Comparison of ENCODE assay signal across 20 cellular contexts in the genomic region with DNA sequence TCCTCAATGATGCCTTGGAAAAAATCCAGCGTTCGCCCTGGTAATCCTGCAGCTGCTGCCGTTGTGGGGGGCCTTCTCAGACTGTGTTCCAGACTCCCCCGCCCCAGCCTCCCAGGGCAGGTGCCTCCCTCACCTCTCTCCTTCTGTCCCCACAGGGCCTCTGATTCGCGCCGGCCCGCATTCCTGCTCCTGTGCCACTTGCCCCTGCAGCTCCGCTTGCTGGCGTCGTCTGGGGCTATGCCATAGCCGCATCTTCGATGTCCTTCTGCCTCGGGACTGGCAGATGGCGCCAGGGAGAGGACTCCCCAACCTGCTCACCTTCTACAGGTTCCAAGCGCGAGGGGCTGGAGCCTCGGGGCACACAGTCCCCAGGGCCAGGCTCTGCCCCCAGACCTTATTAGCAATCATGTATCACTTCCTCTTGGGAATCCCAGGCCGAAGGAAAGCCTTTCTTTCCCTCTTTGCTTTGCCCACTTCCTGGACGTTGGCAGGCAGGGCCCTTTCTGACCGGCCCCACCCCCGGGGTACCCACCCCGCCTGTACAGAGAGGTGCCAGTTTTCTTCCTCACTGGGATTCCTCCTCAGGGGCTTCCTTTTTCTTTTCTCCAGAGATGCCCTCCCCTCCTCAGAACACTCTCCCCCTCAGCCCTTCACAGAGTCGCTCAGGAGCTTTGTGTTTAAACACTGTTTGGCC. TPM values are rescaled to one million over a fixed set of nuclear protein-coding genes. Genes with fewer than 3 reads are reported as not detected.
DNase-seq lines count a peak whose midpoint lies in the region; ATAC-seq and TF ChIP-seq lines count a peak whose summit lies in the region.
"Had no signal": no experiment of that assay in that cellular context is flagged by ENCODE, and none has a peak within 500 bp of the region (broad histone marks: within the 10 kb centered on the region; RNA-seq: fewer than 3 reads in every experiment).

No MANE protein-coding gene starts in this region.

- H3K79me2 ChIP-seq in osteoblast (ENCODE audit: insufficient read depth, low read length) = no peaks in the 10 kb centered on the region
- H3K79me2 ChIP-seq: parathyroid adenoma had no signal

- no peak overlapping the region for H3K4me2 ChIP-seq in osteoblast (ENCODE audit: insufficient read depth, low read length)

- H3K4me1 Mint-ChIP-seq in endodermal cell = no peaks in the 10 kb centered on the region
- H3K4me1 Mint-ChIP-seq: activated B cell treated with CpG ODN at 0.5 μM for 24 hours had no signal

- H2AFZ ChIP-seq in osteoblast (ENCODE audit: low read length) = peak overlapping the region; percentile 10
- H2AFZ ChIP-seq: parathyroid adenoma had no signal

- DNase-seq in DMS79 treated with DMSO at 0.1 percent for 48 hours (lab: John Stamatoyannopoulos, UW) (peak; percentile 29), DMS79 (lab: John Stamatoyannopoulos, UW) (no peak), NCI-H510A (lab: John Stamatoyannopoulos, UW) (peak; percentile 39), endodermal cell (peak; percentile 88), osteoblast (ENCODE audit: insufficient read length, low spot score, missing footprints) (no peak), NOMO-1 treated with dmso at 0.1 percent for 144 hours (lab: John Stamatoyannopoulos, UW; ENCODE audit: unreplicated experiment) (no peak)
- DNase-seq: activated B cell treated with CpG ODN at 0.5 μM for 24 hours; activated CD8-positive, alpha-beta memory T cell treated with anti-CD3 and anti-CD28 coated beads, Interleukin-2, amount 50 U/mL, for 4 hours; CD8-positive, alpha-beta memory T cell; central memory CD4-positive, alpha-beta T cell; hypothalamus; IMR-90; NCI-H1092 treated with DMSO at 0.1 percent for 48 hours; stimulated activated CD4-positive, alpha-beta T cell treated with anti-CD3 and anti-CD28 coated beads, Interleukin-12 subunit alpha, Interleukin-12 subunit beta, amount 100 ng/mL, for 4 hours had no signal

- H3K9me3 Mint-ChIP-seq in endodermal cell = peaks cover 11% of the 10 kb centered on the region

- H3K27me3 ChIP-seq in endodermal cell (ENCODE audit: control insufficient read depth, insufficient read depth, low read length, poor library complexity, severe bottlenecking) = peaks cover 25% of the 10 kb centered on the region
- peaks cover 21% of the 10 kb centered on the region for H3K27me3 ChIP-seq in osteoblast (ENCODE audit: insufficient read depth, low read length)

- no peak overlapping the region for H3K4me3 Mint-ChIP-seq in endodermal cell
- H3K4me3 Mint-ChIP-seq: activated B cell treated with CpG ODN at 0.5 μM for 24 hours; CD8-positive, alpha-beta memory T cell had no signal

- peaks cover 54% of the 10 kb centered on the region for H3K27me3 Mint-ChIP-seq in endodermal cell (ENCODE audit: insufficient read depth)

- H3K27ac Mint-ChIP-seq in endodermal cell = no peak overlapping the region
- H3K27ac Mint-ChIP-seq: activated B cell treated with CpG ODN at 0.5 μM for 24 hours; activated naive CD4-positive, alpha-beta T cell treated with anti-CD3 and anti-CD28 coated beads, Interleukin-2, amount 50 U/mL, for 72 hours; CD8-positive, alpha-beta memory T cell had no signal

- ATAC-seq in HG02623 (IDR thresholded peaks at IDR 0.05; ENCODE audit: unreplicated experiment) = no peak
- ATAC-seq in GM21423 (IDR thresholded peaks at IDR 0.05; ENCODE audit: unreplicated experiment) = no peak
- ATAC-seq: activated naive CD4-positive, alpha-beta T cell treated with anti-CD3 and anti-CD28 coated beads, Interleukin-2, amount 50 U/mL, for 72 hours; esophagus mucosa had no signal

- H3K36me3 Mint-ChIP-seq in endodermal cell (ENCODE audit: low read depth) = peaks cover under 1% of the 10 kb centered on the region

- peaks cover 4% of the 10 kb centered on the region for H3K9me3 ChIP-seq in endodermal cell (ENCODE audit: control insufficient read depth, low read length)
- no peaks in the 10 kb centered on the region for H3K9me3 ChIP-seq in osteoblast (ENCODE audit: low read depth, low read length)
- H3K9me3 ChIP-seq: thoracic aorta had no signal

- no peaks in the 10 kb centered on the region for H4K20me1 ChIP-seq in osteoblast (ENCODE audit: insufficient read depth, low read length)

- H3K27ac ChIP-seq in endodermal cell (ENCODE audit: low read depth, low read length) (no peak overlapping the region), osteoblast (ENCODE audit: low read depth, low read length) (no peak overlapping the region)
- H3K27ac ChIP-seq: parathyroid adenoma, thoracic aorta had no signal

- TF ChIP-seq CTCF in endodermal cell (conservative IDR thresholded peaks at IDR 0.05) = peak; percentile 66
- TF ChIP-seq CTCF in osteoblast (IDR thresholded peaks at IDR 0.05; ENCODE audit: extremely low read depth, low read depth, low read length) = no peak

- no peaks in the 10 kb centered on the region for H3K36me3 ChIP-seq in endodermal cell (ENCODE audit: control insufficient read depth, insufficient read depth, low read length)
- no peaks in the 10 kb centered on the region for H3K36me3 ChIP-seq in osteoblast (ENCODE audit: insufficient read depth, low read length)
- H3K36me3 ChIP-seq: thoracic aorta had no signal

- H3K9ac ChIP-seq in endodermal cell (ENCODE audit: extremely low read depth, low read length, poor library complexity, severe bottlenecking) = no peak overlapping the region
- H3K9ac ChIP-seq: parathyroid adenoma had no signal

- no peaks in the 10 kb centered on the region for H3K4me1 ChIP-seq in endodermal cell (ENCODE audit: control insufficient read depth, insufficient read depth, low read length)
- peaks cover 13% of the 10 kb centered on the region for H3K4me1 ChIP-seq in osteoblast (ENCODE audit: insufficient read depth, low read length)
- H3K4me1 ChIP-seq: parathyroid adenoma had no signal

- WGBS in endodermal cell (ENCODE audit: insufficient coverage in 1 of 2, insufficient read length in 1 of 2), 2 experiments = 68 to 85% methylated on average over 9 to 24 of the region's 24 CpGs

- H3K4me3 ChIP-seq in endodermal cell (ENCODE audit: low read length) (no peak overlapping the region), osteoblast (ENCODE audit: insufficient read depth, low read length) (no peak overlapping the region)
- H3K4me3 ChIP-seq: thoracic aorta had no signal

RNA-seq across cellular contexts. Expression of a gene that starts 4.4 kb away (rescaled TPM):
- total RNA-seq in endodermal cell (not detected), osteoblast (not detected in 2 replicates)
- not detected for polyA plus RNA-seq in endodermal cell (2013, experiment 1 of 2)
- polyA plus RNA-seq in endodermal cell (2013, experiment 2 of 2) = not detected
- total RNA-seq: activated B cell treated with CpG ODN at 0.5 μM for 24 hours, esophagus mucosa, IMR-90, thoracic aorta had no signal
- polyA plus RNA-seq: CD8-positive, alpha-beta memory T cell; IMR-90 had no signal

RNA-seq across cellular contexts. Expression of a gene that starts 37.0 kb away (rescaled TPM):
- total RNA-seq in endodermal cell = 1 to 10 TPM; 1.8 to 3.9 TPM
- 2.0 TPM for polyA plus RNA-seq in endodermal cell (2013, experiment 1 of 2)
- 1.9 TPM for polyA plus RNA-seq in endodermal cell (2013, experiment 2 of 2)
- total RNA-seq in osteoblast = not detected in 2 replicates
- total RNA-seq: activated B cell treated with CpG ODN at 0.5 μM for 24 hours had no signal
- polyA plus RNA-seq: CD8-positive, alpha-beta memory T cell had no signal

RNA-seq across cellular contexts. Expression of a gene that starts 56.3 kb away (rescaled TPM):
- total RNA-seq in endodermal cell (100 to 1,000 TPM; 148 to 158 TPM), osteoblast (112 TPM in 2 replicates)
- polyA plus RNA-seq in endodermal cell (2013, experiment 1 of 2) = 102 TPM
- polyA plus RNA-seq in endodermal cell (2013, experiment 2 of 2) = 99.3 TPM

Comparison
In these comparisons a context has a peak if more than half of its experiments do, and no peak if none do; other contexts are left out.
1. DNase-seq: peak in DMS79 treated with DMSO at 0.1 percent for 48 hours (single experiment), NCI-H510A (single experiment) and endodermal cell (single experiment); none in DMS79 (single experiment), osteoblast (single experiment) and NOMO-1 treated with dmso at 0.1 percent for 144 hours (single experiment).